6 cellular contexts compared by ENCODE assay signal in genomic region chr3:48800831-48801230, GRCh38. TPM values are rescaled to one million over a fixed set of nuclear protein-coding genes. Genes with fewer than 3 reads are reported as not detected.
DNase-seq lines count a peak whose midpoint lies in the region; ATAC-seq, FAIRE-seq and TF ChIP-seq lines count a peak whose summit lies in the region.
"Not testable (repeated sequence)": the region's sequence is repeated elsewhere in the genome, so short reads cannot be mapped to it uniquely, and the experiment has no call there.

No MANE protein-coding gene starts in this region.

- H3K36me3 ChIP-seq in HepG2 (replicated peaks in 1 of 2; ENCODE audit: control insufficient read depth in 1 of 2, insufficient read depth in 2 of 2, low read length in 2 of 2), result not testable (repeated sequence)

- in situ Hi-C loops in HepG2 (cut with HindIII; ENCODE audit: extremely low pct_ligation_motif_present, low pct_unique_long_range_greater_than_20kb), result not testable (repeated sequence)

- not testable (repeated sequence) for H4K20me1 ChIP-seq in HepG2 (ENCODE audit: insufficient read depth, low read length)

- not testable (repeated sequence) for TF ChIP-seq EP300 in HepG2 (IDR thresholded peaks at IDR 0.05; ENCODE audit: low read depth in 2 of 2, low read length in 2 of 2); HepG2 (CRISPR knock-in tag; IDR thresholded peaks at IDR 0.05; ENCODE audit: borderline replicate concordance)

- FAIRE-seq in HepG2 (lab: Jason Lieb, UNC), result not testable (repeated sequence)

- not testable (repeated sequence) for H3K79me2 ChIP-seq in HepG2 (ENCODE audit: insufficient read depth, low read length)

- H3K27me3 ChIP-seq in HepG2 (ENCODE audit: control insufficient read depth in 1 of 2, insufficient read depth in 2 of 2, low read length in 2 of 2), result not testable (repeated sequence)

- intact Hi-C loops in HepG2 (cut with micrococcal nuclease; ENCODE audit: unreplicated experiment), result not testable (repeated sequence)

- not testable (repeated sequence) for TF ChIP-seq POLR2A in HepG2 (IDR thresholded peaks at IDR 0.05; ENCODE audit: insufficient read depth in 1 of 2, low read depth in 2 of 2, low read length in 2 of 2)

- not testable (repeated sequence) for H3K9ac ChIP-seq in HepG2 (ENCODE audit: insufficient read depth, low read depth, low read length)

- peak; percentile 10 for DNase-seq in ELF-1 (ENCODE audit: low read depth, low spot score)
- peak; percentile 28 for DNase-seq in amniotic epithelial cell (ENCODE audit: low read depth)
- DNase-seq in choroid plexus epithelial cell (ENCODE audit: low read depth), result peak; percentile 15
- DNase-seq in fibroblast of mammary gland (ENCODE audit: low read depth), result peak; percentile 17
- DNase-seq in iris pigment epithelial cell (ENCODE audit: low read depth), result peak; percentile 27
- DNase-seq in HepG2 (ENCODE audit: low spot score), result not testable (repeated sequence)

- H2AFZ ChIP-seq in HepG2 (ENCODE audit: low read length), result not testable (repeated sequence)

- H3K4me2 ChIP-seq in HepG2 (ENCODE audit: low read depth, low read length), result not testable (repeated sequence)

- not testable (repeated sequence) for TF ChIP-seq CTCF in choroid plexus epithelial cell (conservative IDR thresholded peaks at IDR 0.05; ENCODE audit: low read depth, low read length); fibroblast of mammary gland (conservative IDR thresholded peaks at IDR 0.05; ENCODE audit: control insufficient read depth, insufficient read depth, low read depth, low read length); HepG2 (CRISPR knock-in tag; IDR thresholded peaks at IDR 0.05)

- not testable (repeated sequence) for ATAC-seq in HepG2

- CTCF ChIA-PET in HepG2 (lab: Yijun Ruan, JAX; ENCODE audit: low intra/inter-chr PET ratio, low total read pairs), result not testable (repeated sequence)

- POLR2A ChIA-PET in HepG2 (lab: Yijun Ruan, JAX), result not testable (repeated sequence)

- not testable (repeated sequence) for H3K4me1 ChIP-seq in HepG2 (ENCODE audit: insufficient read depth, low read length)

- H3K27ac ChIP-seq in HepG2 (ENCODE audit: extremely low read length, insufficient read depth, low read length), result not testable (repeated sequence)

- H3K9me3 ChIP-seq in HepG2 (ENCODE audit: low read length), result not testable (repeated sequence)

- H3K4me3 ChIP-seq in choroid plexus epithelial cell (ENCODE audit: low read depth, low read length); fibroblast of mammary gland (ENCODE audit: control insufficient read depth, low read depth, low read length); HepG2 (replicated peaks in 1 of 3; ENCODE audit: insufficient read depth in 1 of 3, low read depth in 2 of 3, low read length in 3 of 3): not testable (repeated sequence)

- TF ChIP-seq RAD21 in HepG2 (CRISPR knock-in tag; IDR thresholded peaks at IDR 0.05), result not testable (repeated sequence)

- WGBS in HepG2 (ENCODE audit: low lambda C conversion rate), result 97% methylated on average over 12 of the region's 12 CpGs

- BruUV-seq in HepG2 (replicated peaks; lab: Mats Ljungman, UMichigan), result not testable (repeated sequence)

TF ChIP-seq in HepG2, 621 proteins besides CTCF, POLR2A, EP300 and RAD21:
- 0 out of 2 replicates have a peak, but pooled peaks have one; percentile 7 for TF ChIP-seq CEBPG (CRISPR knock-in tag; IDR thresholded peaks at IDR 0.05)

RNA-seq across cellular contexts. Expression of gene PRKAR2A, which starts 46.8 kb away (rescaled TPM):
- 29.2 and 38.5 TPM in 2 replicates for total RNA-seq in HepG2 (2016; rRNA removed; fragmentation: Illumina TruSeq; extraction: Trizol)
- 5.1 and 6.7 TPM in 2 replicates for total RNA-seq in HepG2 (2016; cell fraction: cytosol; rRNA removed; fragmentation: Illumina TruSeq; extraction: Trizol; ENCODE audit: low read depth)
- total RNA-seq in HepG2 (2016; cell fraction: insoluble cytoplasmic fraction; rRNA removed; fragmentation: Illumina TruSeq; extraction: Trizol), result 28.1 and 39.0 TPM in 2 replicates
- total RNA-seq in HepG2 (2016; cell fraction: membrane; rRNA removed; fragmentation: Illumina TruSeq; extraction: Trizol), result 12.7 and 13.3 TPM in 2 replicates
- total RNA-seq in HepG2 (2016; cell fraction: nucleus; rRNA removed; fragmentation: Illumina TruSeq; extraction: Trizol), result 18.0 and 20.8 TPM in 2 replicates
- 9.1 and 11.8 TPM in 2 replicates for polyA plus RNA-seq in HepG2 (2011; rRNA removed)
- 5.6 and 8.1 TPM in 2 replicates for polyA plus RNA-seq in HepG2 (2011; cell fraction: cytosol; rRNA removed)
- polyA plus RNA-seq in HepG2 (2011; cell fraction: nucleus; rRNA removed), result 4.1 and 4.4 TPM in 2 replicates
- polyA plus RNA-seq in HepG2 (2012), result 14.4 and 14.6 TPM in 2 replicates
- 1.0 and 1.3 TPM in 2 replicates for polyA plus RNA-seq in HepG2 (2016; cell fraction: cytosol; fragmentation: Illumina TruSeq; extraction: Trizol; ENCODE audit: low read depth)
- 27.9 and 28.4 TPM in 2 replicates for polyA plus RNA-seq in HepG2 (2016; cell fraction: insoluble cytoplasmic fraction; fragmentation: Illumina TruSeq; extraction: Trizol; ENCODE audit: low read depth)
- polyA plus RNA-seq in HepG2 (2016; cell fraction: membrane; fragmentation: Illumina TruSeq; extraction: Trizol; ENCODE audit: low read depth), result 4.9 and 5.0 TPM in 2 replicates
- polyA plus RNA-seq in HepG2 (2016; cell fraction: nucleus; fragmentation: Illumina TruSeq; extraction: Trizol; ENCODE audit: insufficient read depth, low read depth), result 15.1 and 15.3 TPM in 2 replicates
- polyA minus RNA-seq in HepG2 (2011; rRNA and poly(A)+ RNA removed; ENCODE audit: low replicate concordance), result 29.5 and 64.7 TPM in 2 replicates
- polyA minus RNA-seq in HepG2 (2011; cell fraction: cytosol; rRNA and poly(A)+ RNA removed), result 17.3 and 27.1 TPM in 2 replicates
- 5.5 and 6.2 TPM in 2 replicates for polyA minus RNA-seq in HepG2 (2011; cell fraction: nucleus; rRNA and poly(A)+ RNA removed)
